26 cellular contexts compared by ENCODE assay signal in genomic region chrX:23989689-23990088, GRCh38. TPM values are rescaled to one million over a fixed set of nuclear protein-coding genes. Genes with fewer than 3 reads are reported as not detected.
DNase-seq lines count a peak whose midpoint lies in the region; ATAC-seq, FAIRE-seq and TF ChIP-seq lines count a peak whose summit lies in the region.
"Had no signal": no experiment of that assay in that cellular context is flagged by ENCODE, and none has a peak within 500 bp of the region (broad histone marks: within the 10 kb centered on the region; RNA-seq: fewer than 3 reads in every experiment).

No MANE protein-coding gene starts in this region.

- DNase-seq in K562 (ENCODE audit: extremely low read depth in 1 of 4, low spot score in 3 of 4) (no peak), nephron progenitor cell (no peak), right lobe of liver (no peak)
- DNase-seq: 8988T; ACHN; BE2C; C1 segment of cervical spinal cord; CD4-positive, alpha-beta memory T cell; CD4-positive, CD25-positive, alpha-beta regulatory T cell; CD8-positive, alpha-beta memory T cell; COR-L47; DMS 273 treated with DMSO at 0.1 percent for 48 hours; DMS153; DMS53; DMS79; DND-41; EL; GDM1 had no signal

- ATAC-seq in K562 (no peak), GM18867 (IDR thresholded peaks at IDR 0.05; ENCODE audit: unreplicated experiment) (no peak), right lobe of liver (no peak)
- ATAC-seq: GM12878 had no signal

- no peak for TF ChIP-seq EP300 in K562 (IDR thresholded peaks at IDR 0.05; ENCODE audit: low read length)

- no peaks in the 10 kb centered on the region for H3K27me3 Mint-ChIP-seq in nephron progenitor cell (ENCODE audit: low read depth, poor library complexity)
- H3K27me3 Mint-ChIP-seq: CD4-positive, alpha-beta memory T cell; CD4-positive, CD25-positive, alpha-beta regulatory T cell had no signal

- H3K79me2 ChIP-seq in K562 (ENCODE audit: control insufficient read depth, insufficient read depth, low read length) = peaks cover 34% of the 10 kb centered on the region; the same call in 2 of the 3 replicates

- H2AFZ ChIP-seq in K562 (ENCODE audit: low read depth, low read length) = no peak overlapping the region

- no peak overlapping the region for H3K4me3 ChIP-seq in HEK293 (ENCODE audit: low read depth, low read length)
- H3K4me3 ChIP-seq in K562 = no peak overlapping the region
- H3K4me3 ChIP-seq in right lobe of liver = no peak overlapping the region
- H3K4me3 ChIP-seq: BLaER1, GM12878 had no signal

- H3K27me3 ChIP-seq in K562 (ENCODE audit: control insufficient read depth in 2 of 2, insufficient read depth in 2 of 2, low read length in 2 of 2) (no peaks in the 10 kb centered on the region), right lobe of liver (no peaks in the 10 kb centered on the region)
- H3K27me3 ChIP-seq: BE2C, BLaER1 had no signal

- H3K36me3 ChIP-seq in HEK293 (ENCODE audit: control insufficient read depth in 2 of 2, insufficient read depth in 1 of 2, low read length in 2 of 2) (peaks cover 30 to 72% of the 10 kb centered on the region in 2 experiments), K562 (ENCODE audit: control insufficient read depth, insufficient read depth, low read length) (peaks cover 79% of the 10 kb centered on the region; the same call in 2 of the 3 replicates), right lobe of liver (peaks cover 0 to 12% (median 2%) of the 10 kb centered on the region in 4 donors)

- no peaks in the 10 kb centered on the region for H3K4me1 Mint-ChIP-seq in nephron progenitor cell

- peak overlapping the region; percentile 23 for H3K27ac Mint-ChIP-seq in nephron progenitor cell

- H3K9ac ChIP-seq in K562 (ENCODE audit: insufficient read depth in 1 of 2, low read depth in 2 of 2, low read length in 2 of 2) = no peak overlapping the region
- H3K9ac ChIP-seq: BLaER1 had no signal

- CTCF ChIA-PET in HEK293 (lab: Yijun Ruan, JAX) = no interaction called here
- CTCF ChIA-PET in K562 (lab: Yijun Ruan, JAX; ENCODE audit: low intra/inter-chr PET ratio) = no interaction called here

- TF ChIP-seq POLR2A in K562 (conservative IDR thresholded peaks at IDR 0.05) (no peak), right lobe of liver (IDR thresholded peaks at IDR 0.05) (no peak)

- POLR2A ChIA-PET in HEK293 (lab: Yijun Ruan, JAX) = no interaction called here
- POLR2A ChIA-PET in K562 (lab: Yijun Ruan, JAX) = interaction anchor here (0.6 kb wide), 1 partner anchor 81 kb away, joined by 3 read pairs; the partner anchor contains the start of gene CXorf58

- H3K27ac ChIP-seq in HEK293 (ENCODE audit: extremely low read depth, low read depth, low read length) (no peak overlapping the region), K562 (ENCODE audit: extremely low read depth, low read depth, low read length) (no peak overlapping the region), right lobe of liver (no peak overlapping the region)
- H3K27ac ChIP-seq: BLaER1 had no signal

- H3K4me2 ChIP-seq in K562 (ENCODE audit: insufficient read depth, low read length) = no peak overlapping the region
- H3K4me2 ChIP-seq: BLaER1 had no signal

- H3K9me3 ChIP-seq in HEK293 (ENCODE audit: control insufficient read depth, insufficient read depth, low read depth, low read length) = no peaks in the 10 kb centered on the region
- H3K9me3 ChIP-seq in K562 (replicated peaks; ENCODE audit: control insufficient read depth, insufficient read depth, low read depth, low read length) = no peaks in the 10 kb centered on the region
- no peaks in the 10 kb centered on the region for H3K9me3 ChIP-seq in right lobe of liver
- H3K9me3 ChIP-seq: BE2C, BLaER1 had no signal

- H4K20me1 ChIP-seq in K562 (replicated peaks; ENCODE audit: control insufficient read depth, insufficient read depth, low read length) = no peaks in the 10 kb centered on the region

- no peak for TF ChIP-seq CTCF in HEK293 (tag by site-specific recombination; IDR thresholded peaks at IDR 0.05)
- no peak for TF ChIP-seq CTCF in K562 (IDR thresholded peaks at IDR 0.05 in 2 of 3, conservative IDR thresholded peaks at IDR 0.05 in 1 of 3; ENCODE audit: insufficient read depth in 2 of 3, low read depth in 1 of 3, low read length in 3 of 3)
- TF ChIP-seq CTCF in nephron progenitor cell (IDR thresholded peaks at IDR 0.05) = no peak
- TF ChIP-seq CTCF in right lobe of liver (IDR thresholded peaks at IDR 0.05) = no peak

- no peaks in the 10 kb centered on the region for H3K9me3 Mint-ChIP-seq in nephron progenitor cell
- H3K9me3 Mint-ChIP-seq: CD8-positive, alpha-beta memory T cell had no signal

- no peaks in the 10 kb centered on the region for H3K9me1 ChIP-seq in K562 (ENCODE audit: control insufficient read depth, insufficient read depth, low read length)

- peaks cover 75% of the 10 kb centered on the region for H3K36me3 Mint-ChIP-seq in nephron progenitor cell (ENCODE audit: low read depth)

- intact Hi-C loops in K562 (cut with micrococcal nuclease) (no loop called here), right lobe of liver (cut with DNase I) (no loop called here)

- H3K4me1 ChIP-seq in HEK293 (ENCODE audit: control insufficient read depth, insufficient read depth, low read length) (0 out of 2 replicates have a peak, but pooled peaks cover 4% of the 10 kb centered on the region), K562 (replicated peaks in 1 of 2; ENCODE audit: control insufficient read depth in 2 of 2, insufficient read depth in 2 of 2, low read length in 2 of 2) (no peaks in the 10 kb centered on the region), right lobe of liver (no peaks in the 10 kb centered on the region)
- H3K4me1 ChIP-seq: BE2C, BLaER1 had no signal

- in situ Hi-C loops in K562 (cut with MboI) = no loop called here

- BruUV-seq in K562 (replicated peaks; lab: Mats Ljungman, UMichigan) = no TSS peak

- no peak overlapping the region for H3K4me3 Mint-ChIP-seq in nephron progenitor cell
- H3K4me3 Mint-ChIP-seq: CD14-positive monocyte; CD4-positive, alpha-beta memory T cell; CD4-positive, CD25-positive, alpha-beta regulatory T cell; CD8-positive, alpha-beta memory T cell had no signal

- WGBS in K562 (ENCODE audit: insufficient coverage, low coverage, missing lambda C conversion rate) = 100% methylated on average over 3 of the region's 3 CpGs
- 82% methylated on average over 3 of the region's 3 CpGs for WGBS in right lobe of liver (ENCODE audit: insufficient coverage, low coverage, low lambda C conversion rate, missing lambda C conversion rate)

- no peak for FAIRE-seq in K562 (lab: Jason Lieb, UNC)
- FAIRE-seq: A204.1, GM12878, GM12892, GM18507 had no signal

- no peak for TF ChIP-seq RAD21 in K562 (CRISPR knock-in tag; conservative IDR thresholded peaks at IDR 0.05 in 1 of 2, IDR thresholded peaks at IDR 0.05 in 1 of 2)

TF ChIP-seq in HEK293, 187 proteins besides CTCF, POLR2A, EP300 and RAD21 (continues in another document):
- TF ChIP-seq ZSCAN4 (tag by site-specific recombination; IDR thresholded peaks at IDR 0.05) (no peak), ZNF558 (tag by site-specific recombination; IDR thresholded peaks at IDR 0.05) (no peak), ZNF549 (tag by site-specific recombination; IDR thresholded peaks at IDR 0.05) (no peak), ZNF121 (tag by site-specific recombination; IDR thresholded peaks at IDR 0.05) (peak; percentile 95), ZSCAN16 (tag by site-specific recombination; IDR thresholded peaks at IDR 0.05) (0 out of 2 replicates have a peak, but pooled peaks have one; percentile 35)

TF ChIP-seq in K562, 482 proteins besides CTCF, POLR2A, EP300 and RAD21 (continues in another document):
- TF ChIP-seq CREM (IDR thresholded peaks at IDR 0.05; ENCODE audit: low read depth) = no peak
- no peak for TF ChIP-seq HNRNPK (IDR thresholded peaks at IDR 0.05; ENCODE audit: low read depth, low read length, poor library complexity, severe bottlenecking)
- TF ChIP-seq ZNF121 (CRISPR knock-in tag; conservative IDR thresholded peaks at IDR 0.05) = peak; percentile 38; the same call in 1 of the 2 replicates

RNA-seq across cellular contexts. Expression of gene KLHL15, which starts 37.3 kb away (rescaled TPM):
- 15.2 and 27.2 TPM in 2 replicates for total RNA-seq in K562 (2011; cell fraction: chromatin; rRNA removed; ENCODE audit: low replicate concordance)
- 8.3 and 9.1 TPM in 2 replicates for total RNA-seq in K562 (2011; cell fraction: nucleolus; rRNA removed)
- total RNA-seq in K562 (2011; cell fraction: nucleoplasm; rRNA removed) = 13.7 and 21.4 TPM in 2 replicates
- total RNA-seq in K562 (2014; rRNA removed) (6.4 and 6.7 TPM in 2 replicates), K562 (2014; rRNA removed; fragmentation: Illumina TruSeq; extraction: Trizol) (12.4 and 14.6 TPM in 2 replicates), K562 (2015; rRNA removed; fragmentation: Illumina TruSeq; extraction: Trizol) (10.1 and 10.9 TPM in 2 replicates), K562 (2021) (10.3 and 10.7 TPM in 2 replicates), right lobe of liver (1 to 10 TPM; 4.7 to 6.7 (median 6.0) TPM)
- polyA plus RNA-seq in K562 (2011; rRNA removed) (11.4 and 11.8 TPM in 2 replicates), K562 (2014; fragmentation: Illumina TruSeq; extraction: Trizol) (6.5 and 7.6 TPM in 2 replicates), K562 (2014; fragmentation: Nextera tagmentation; extraction: Ambion mirVana) (1 to 10 TPM; 3.0 to 3.2 TPM), K562 (2014; rRNA removed) (6.7 and 7.3 TPM in 2 replicates)
- 2.4 and 6.5 TPM in 2 replicates for polyA plus RNA-seq in K562 (2011; cell fraction: cytosol; rRNA removed)
- polyA plus RNA-seq in K562 (2011; cell fraction: nucleus; rRNA removed) = 6.7 and 9.2 TPM in 2 replicates
- polyA plus RNA-seq in K562 (2012) = 5.4 and 5.5 TPM in 2 replicates
- 27.3 and 27.8 TPM in 2 replicates for polyA minus RNA-seq in K562 (2011; rRNA and poly(A)+ RNA removed)
- polyA minus RNA-seq in K562 (2011; cell fraction: cytosol; rRNA and poly(A)+ RNA removed) = 6.6 and 10.5 TPM in 2 replicates
- polyA minus RNA-seq in K562 (2011; cell fraction: nucleus; rRNA and poly(A)+ RNA removed) = 6.6 and 10.9 TPM in 2 replicates

Comparison
In these comparisons a context has a peak if more than half of its experiments do, and no peak if none do; other contexts are left out.
1. Of the 44 proteins assayed by ChIP-seq in both K562 and HEK293: peak only in K562: none; only in HEK293: none; in both: ZNF121; in neither: 43.